In the genomic region with DNA sequence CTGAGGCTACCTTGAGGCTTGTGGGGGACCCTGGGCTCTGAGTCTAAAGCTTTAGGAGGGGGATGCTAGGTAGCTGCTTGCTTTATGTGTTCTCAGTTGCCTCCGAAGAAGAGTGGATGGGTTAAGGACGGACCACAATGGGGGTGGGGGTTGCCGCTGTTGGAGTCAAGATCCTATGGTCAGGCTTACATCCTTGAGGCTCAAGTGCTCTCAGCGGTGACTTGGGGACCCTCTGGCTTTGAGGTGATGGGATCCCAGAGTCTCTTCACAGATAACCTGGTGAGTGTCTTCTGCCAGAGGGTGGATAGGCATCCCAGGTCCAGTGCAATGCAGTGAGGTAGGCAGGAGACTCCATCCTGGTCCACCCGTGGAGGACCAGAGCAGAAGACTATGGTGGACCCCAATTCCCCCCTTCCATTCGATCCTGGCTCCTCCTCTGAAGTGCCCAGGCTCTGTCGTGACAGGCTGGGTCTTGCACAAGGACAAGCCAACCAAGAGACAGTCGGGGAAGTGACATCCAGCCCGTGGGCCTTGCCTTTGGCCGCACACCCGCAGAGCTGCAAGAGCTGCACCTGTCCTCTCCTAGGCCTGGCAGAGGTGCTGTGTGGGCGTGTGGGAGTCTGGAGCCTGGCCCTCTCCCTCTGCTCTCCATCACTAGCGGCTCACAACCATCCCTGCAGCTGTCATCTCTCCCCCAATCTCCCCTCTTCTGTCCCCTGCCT, we compare ENCODE assay signal across 1 cellular context.
A peak's percentile ranks its signal among the peaks of the same experiment; 100 is the strongest.
TF ChIP-seq lines count a peak whose summit lies in the region.

No MANE protein-coding gene starts in this region.

TF ChIP-seq in K562, 482 proteins besides CTCF, POLR2A, EP300 and RAD21:
- TF ChIP-seq YY1 (IDR thresholded peaks at IDR 0.05; ENCODE audit: borderline replicate concordance in 1 of 3, control insufficient read depth in 1 of 3, extremely low read depth in 1 of 3, insufficient read depth in 3 of 3, insufficient read length in 1 of 3, insufficient replicate concordance in 2 of 3, low read depth in 1 of 3, low read length in 2 of 3) (no peak), POLR2G (IDR thresholded peaks at IDR 0.05; ENCODE audit: low read depth, low read length) (peak; percentile 11; the same call in 1 of the 2 replicates)
